ENCODE assay signal across 14 cellular contexts in the genomic region with DNA sequence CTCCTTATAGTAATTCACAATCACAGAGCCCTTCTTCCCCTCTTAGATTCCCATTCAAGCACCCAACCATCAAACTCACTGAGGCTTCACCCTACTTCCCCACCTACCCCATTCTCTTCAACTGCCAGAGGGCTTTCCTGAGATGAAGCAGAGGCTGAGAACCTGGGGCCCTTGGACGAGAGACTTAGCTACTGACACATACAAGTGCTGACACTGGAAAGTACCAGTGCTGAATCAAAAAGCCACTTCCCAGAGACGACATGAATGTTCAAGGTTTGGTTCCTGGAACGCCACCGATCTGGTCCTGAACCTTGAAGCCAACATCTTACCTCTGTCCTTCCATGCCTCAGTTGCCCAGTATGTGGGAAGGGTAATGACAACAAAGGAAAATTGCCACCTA. TPM values are rescaled to one million over a fixed set of nuclear protein-coding genes. Genes with fewer than 3 reads are reported as not detected.
A peak's percentile ranks its signal among the peaks of the same experiment; 100 is the strongest.
DNase-seq lines count a peak whose midpoint lies in the region; ATAC-seq and TF ChIP-seq lines count a peak whose summit lies in the region.
"Had no signal": no experiment of that assay in that cellular context is flagged by ENCODE, and none has a peak within 500 bp of the region (broad histone marks: within the 10 kb centered on the region; RNA-seq: fewer than 3 reads in every experiment).

No MANE protein-coding gene starts in this region.

- no peak for ATAC-seq in CD4-positive, alpha-beta T cell (ENCODE audit: poor library complexity)
- ATAC-seq in activated T-cell treated with anti-CD3 and anti-CD28 coated beads, Interleukin-2, amount 50 U/mL, for 72 hours (replicated peaks in 1 of 2), result peak; percentile 42 to 55
- ATAC-seq in GM18861 (IDR thresholded peaks at IDR 0.05; ENCODE audit: unreplicated experiment) (no peak), sciatic nerve (no peak)

- peaks cover 86% of the 10 kb centered on the region for H3K4me1 Mint-ChIP-seq in CD4-positive, alpha-beta T cell (ENCODE audit: low read depth)
- peaks cover 86% of the 10 kb centered on the region for H3K4me1 Mint-ChIP-seq in activated T-cell treated with anti-CD3 and anti-CD28 coated beads, Interleukin-2, amount 50 U/mL, for 72 hours (ENCODE audit: low read depth)

- intact Hi-C loops in CD4-positive, alpha-beta T cell (cut with DNase I, micrococcal nuclease), result loop anchor here in 1 of 2 experiments (5.0 kb wide), 1 partner anchor 96 kb away; no protein-coding TSS in a partner anchor
- intact Hi-C loops in sigmoid colon (cut with DNase I) (no loop called here), sciatic nerve (cut with DNase I) (no loop called here)

- H3K36me3 ChIP-seq in sigmoid colon, result no peaks in the 10 kb centered on the region

- H3K27ac ChIP-seq in CD4-positive, alpha-beta T cell (ENCODE audit: low read depth, low read length), result no peak overlapping the region
- peak overlapping the region in 3 of 4 donors; percentile 80 to 83 (median 83) for H3K27ac ChIP-seq in sigmoid colon

- H3K4me1 ChIP-seq in sigmoid colon, result peaks cover 0 to 73% (median 55%) of the 10 kb centered on the region in 4 donors

- no peak overlapping the region for H3K4me3 ChIP-seq in sigmoid colon

- 62 to 85% methylated on average over 4 of the region's 4 CpGs for WGBS in sigmoid colon, 2 donors

- no peak for TF ChIP-seq POLR2A in sigmoid colon (IDR thresholded peaks at IDR 0.05)

- peak overlapping the region; percentile 84 for H3K27ac Mint-ChIP-seq in CD4-positive, alpha-beta T cell
- H3K27ac Mint-ChIP-seq in activated T-cell treated with anti-CD3 and anti-CD28 coated beads, Interleukin-2, amount 50 U/mL, for 72 hours, result peak overlapping the region; percentile 90

- H3K9me3 ChIP-seq in CD4-positive, alpha-beta T cell (ENCODE audit: control insufficient read depth, low read length), result no peaks in the 10 kb centered on the region
- H3K9me3 ChIP-seq in sigmoid colon, result no peaks in the 10 kb centered on the region

- TF ChIP-seq EP300 in sigmoid colon (IDR thresholded peaks at IDR 0.05), result no peak

- H3K9me3 Mint-ChIP-seq in CD4-positive, alpha-beta T cell, result no peaks in the 10 kb centered on the region
- peaks cover 2% of the 10 kb centered on the region in 2 donors for H3K9me3 Mint-ChIP-seq in activated T-cell treated with anti-CD3 and anti-CD28 coated beads, Interleukin-2, amount 50 U/mL, for 72 hours
- H3K9me3 Mint-ChIP-seq: dendritic cell treated with granulocyte-macrophage colony-stimulating factor and Interleukin-4, amounts not matched to agents 40 ng/mL and 50 ng/mL, for 4 days had no signal

- no peaks in the 10 kb centered on the region for H3K36me3 Mint-ChIP-seq in CD4-positive, alpha-beta T cell (ENCODE audit: low read depth)
- peaks cover 0 to 3% of the 10 kb centered on the region in 2 donors for H3K36me3 Mint-ChIP-seq in activated T-cell treated with anti-CD3 and anti-CD28 coated beads, Interleukin-2, amount 50 U/mL, for 72 hours (ENCODE audit: insufficient read depth in 2 of 2)

- no peak for TF ChIP-seq CTCF in CD4-positive, alpha-beta T cell (IDR thresholded peaks at IDR 0.05)
- TF ChIP-seq CTCF in GM20000 (IDR thresholded peaks at IDR 0.05; ENCODE audit: extremely low read depth, missing control alignments) (no peak), sigmoid colon (IDR thresholded peaks at IDR 0.05) (no peak)

- peak overlapping the region; percentile 54 for H3K4me3 Mint-ChIP-seq in CD4-positive, alpha-beta T cell
- peak overlapping the region; percentile 80 to 85 for H3K4me3 Mint-ChIP-seq in activated T-cell treated with anti-CD3 and anti-CD28 coated beads, Interleukin-2, amount 50 U/mL, for 72 hours
- H3K4me3 Mint-ChIP-seq: dendritic cell treated with granulocyte-macrophage colony-stimulating factor and Interleukin-4, amounts not matched to agents 40 ng/mL and 50 ng/mL, for 4 days had no signal

- CTCF ChIA-PET in CD4-positive, alpha-beta T cell (lab: Charles Lee), result interaction anchor here (0.8 to 4.0 kb wide), 6 partner anchors 10 to 95 kb away, joined by 3 to 15 read pairs (median 6); no protein-coding TSS in a partner anchor

- POLR2A ChIA-PET in CD4-positive, alpha-beta T cell (lab: Charles Lee), result interaction anchor here (1.5 to 6.4 kb wide), 4 partner anchors 11 to 95 kb away, joined by 4 to 116 read pairs (median 17); partner anchors contain the start of gene RAP1A

- H3K27me3 ChIP-seq in CD4-positive, alpha-beta T cell (ENCODE audit: control insufficient read depth, insufficient read depth, low read length), result no peaks in the 10 kb centered on the region
- no peaks in the 10 kb centered on the region for H3K27me3 ChIP-seq in sigmoid colon

- no peaks in the 10 kb centered on the region for H3K27me3 Mint-ChIP-seq in CD4-positive, alpha-beta T cell
- H3K27me3 Mint-ChIP-seq in activated T-cell treated with anti-CD3 and anti-CD28 coated beads, Interleukin-2, amount 50 U/mL, for 72 hours (ENCODE audit: low read depth), result no peaks in the 10 kb centered on the region
- H3K27me3 Mint-ChIP-seq: dendritic cell treated with granulocyte-macrophage colony-stimulating factor and Interleukin-4, amounts not matched to agents 40 ng/mL and 50 ng/mL, for 4 days had no signal

- DNase-seq in CD4-positive, alpha-beta T cell, result no peak
- DNase-seq in GM20000 (ENCODE audit: low spot score) (peak; percentile 51), sigmoid colon (no peak), NCI-H446 treated with DMSO at 0.1 percent for 48 hours (lab: John Stamatoyannopoulos, UW) (no peak), NCI-H2081 (lab: John Stamatoyannopoulos, UW) (no peak), sciatic nerve (ENCODE audit: low spot score) (no peak)
- peak; percentile 75 to 78 for DNase-seq in activated T-cell treated with anti-CD3 and anti-CD28 coated beads, Interleukin-2, amount 50 U/mL, for 72 hours
- DNase-seq: activated CD4-positive, CD25-positive, alpha-beta regulatory T cell treated with anti-CD3 and anti-CD28 coated beads, Interleukin-2, amount 50 U/mL, for 72 hours; aorta; C1 segment of cervical spinal cord; mesenchymal stem cell; NCI-H187 treated with DMSO at 0.1 percent for 48 hours had no signal

RNA-seq across cellular contexts. Expression of gene RAP1A, which starts 16.6 kb away (rescaled TPM):
- 10 to 100 TPM; 63.8 to 67.1 TPM for total RNA-seq in CD4-positive, alpha-beta T cell
- 100 to 1,000 TPM; 216 TPM for total RNA-seq in activated T-cell treated with anti-CD3 and anti-CD28 coated beads, Interleukin-2, amount 50 U/mL, for 72 hours
- total RNA-seq in sigmoid colon, result 100 to 1,000 TPM; 213 to 381 (median 301) TPM
- polyA plus RNA-seq in sigmoid colon, result 100 to 1,000 TPM in 2 of 3 donors, 10 to 100 TPM in 1; 87.5 to 205 (median 178) TPM
- 97.0 TPM for total RNA-seq in sciatic nerve

Comparison
In these comparisons a context has a peak if more than half of its experiments do, and no peak if none do; other contexts are left out.
1. ATAC-seq: peak in activated T-cell treated with anti-CD3 and anti-CD28 coated beads, Interleukin-2, amount 50 U/mL, for 72 hours (2 of 2); none in CD4-positive, alpha-beta T cell (single experiment), GM18861 (single experiment) and sciatic nerve (single experiment).
2. DNase-seq: peak in GM20000 (single experiment) and activated T-cell treated with anti-CD3 and anti-CD28 coated beads, Interleukin-2, amount 50 U/mL, for 72 hours (2 of 2); none in CD4-positive, alpha-beta T cell (0 of 10), sigmoid colon (single experiment), NCI-H446 treated with DMSO at 0.1 percent for 48 hours (single experiment), NCI-H2081 (0 of 2) and sciatic nerve (single experiment).